ENCODE assay signal across 8 cellular contexts in genomic region chr17:80455328-80455710, GRCh38. TPM values are rescaled to one million over a fixed set of nuclear protein-coding genes. Genes with fewer than 3 reads are reported as not detected.
DNase-seq lines count a peak whose midpoint lies in the region; ATAC-seq and TF ChIP-seq lines count a peak whose summit lies in the region.

No MANE protein-coding gene starts in this region.

- H3K27me3 ChIP-seq in left lung: peaks cover 0 to 20% of the 10 kb centered on the region in 2 donors

- peak overlapping the region; percentile 94 to 97 for H3K27ac ChIP-seq in left lung

- H3K36me3 ChIP-seq in left lung: no peaks in the 10 kb centered on the region

- ATAC-seq in HG02610 (IDR thresholded peaks at IDR 0.05; ENCODE audit: unreplicated experiment) (peak; percentile 22), left lung (peak; percentile 62), HG02852 (IDR thresholded peaks at IDR 0.05; ENCODE audit: unreplicated experiment) (no peak)
- ATAC-seq in stimulated activated naive CD8-positive, alpha-beta T cell treated with anti-CD3 and anti-CD28 coated beads, Interleukin-15, Interleukin-2, amounts not matched to agents 100 U/mL and 50 U/mL, for 24 hours: peak; percentile 17

- H3K4me1 ChIP-seq in left lung: peaks cover 0 to 33% of the 10 kb centered on the region in 2 donors

- TF ChIP-seq CTCF in choroid plexus epithelial cell (conservative IDR thresholded peaks at IDR 0.05; ENCODE audit: low read depth, low read length): no peak
- no peak for TF ChIP-seq CTCF in left lung (IDR thresholded peaks at IDR 0.05)

- H3K4me3 ChIP-seq in choroid plexus epithelial cell (ENCODE audit: low read depth, low read length) (peak overlapping the region; percentile 77), left lung (peak overlapping the region; percentile 71 to 74)

- intact Hi-C loops in left lung (cut with DNase I): no loop called here

- DNase-seq in NCI-H146 (lab: John Stamatoyannopoulos, UW) (peak; percentile 77), NCI-H146 treated with DMSO at 0.1 percent for 48 hours (lab: John Stamatoyannopoulos, UW; ENCODE audit: unreplicated experiment) (no peak), RPMI8226 (peak; percentile 41), choroid plexus epithelial cell (ENCODE audit: low read depth) (no peak), left lung (peak; percentile 50 to 89)
- DNase-seq in stimulated activated naive CD8-positive, alpha-beta T cell treated with anti-CD3 and anti-CD28 coated beads, Interleukin-15, Interleukin-2, amounts not matched to agents 100 U/mL and 50 U/mL, for 24 hours: peak; percentile 65

- H3K9me3 ChIP-seq in left lung: no peaks in the 10 kb centered on the region

RNA-seq across cellular contexts. Expression of gene NPTX1, which starts 21.1 kb away (rescaled TPM):
- under 1 TPM; 0.17 to 0.37 TPM for total RNA-seq in left lung

RNA-seq across cellular contexts. Expression of gene ENDOV, which starts 40.4 kb away (rescaled TPM):
- total RNA-seq in left lung: 10 to 100 TPM; 18.8 to 24.9 TPM

Comparison
In these comparisons a context has a peak if more than half of its experiments do, and no peak if none do; other contexts are left out.
1. DNase-seq: peak in NCI-H146 (single experiment), RPMI8226 (single experiment), left lung (2 of 2) and stimulated activated naive CD8-positive, alpha-beta T cell treated with anti-CD3 and anti-CD28 coated beads, Interleukin-15, Interleukin-2, amounts not matched to agents 100 U/mL and 50 U/mL, for 24 hours (single experiment); none in NCI-H146 treated with DMSO at 0.1 percent for 48 hours (single experiment) and choroid plexus epithelial cell (single experiment).